In genomic region chr22:41367039-41367679, GRCh38 we compare ENCODE assay signal across 1 cellular context.
TF ChIP-seq lines count a peak whose summit lies in the region.

No MANE protein-coding gene starts in this region.

TF ChIP-seq in HepG2, 621 proteins besides CTCF, POLR2A, EP300 and RAD21 (continued from another document and continues in another):
- peak; percentile 28 for TF ChIP-seq ASH2L (IDR thresholded peaks at IDR 0.05; ENCODE audit: insufficient read length, low read depth, low read length)
- TF ChIP-seq ZNF280B (CRISPR knock-in tag; IDR thresholded peaks at IDR 0.05; ENCODE audit: borderline replicate concordance), result no peak
- TF ChIP-seq ATF1 (CRISPR knock-in tag; IDR thresholded peaks at IDR 0.05), result no peak
- TF ChIP-seq ZBTB3 (CRISPR knock-in tag; IDR thresholded peaks at IDR 0.05; ENCODE audit: borderline replicate concordance, low read depth), result no peak
- TF ChIP-seq ZNF674 (CRISPR knock-in tag; IDR thresholded peaks at IDR 0.05; ENCODE audit: low read depth), result no peak
- no peak for TF ChIP-seq BRCA1 (CRISPR knock-in tag; IDR thresholded peaks at IDR 0.05)
- no peak for TF ChIP-seq BCL3 (CRISPR knock-in tag; IDR thresholded peaks at IDR 0.05)
- 0 out of 2 replicates have a peak, but pooled peaks have one; percentile 71 for TF ChIP-seq RNF2 (conservative IDR thresholded peaks at IDR 0.05; ENCODE audit: low read depth)
- no peak for TF ChIP-seq TCF7 (IDR thresholded peaks at IDR 0.05; ENCODE audit: low read depth)
- no peak for TF ChIP-seq ATF5 (CRISPR knock-in tag; IDR thresholded peaks at IDR 0.05; ENCODE audit: low read depth)
- TF ChIP-seq TFAP4 (IDR thresholded peaks at IDR 0.05; ENCODE audit: borderline replicate concordance, low read depth), result peak; percentile 36; the same call in 1 of the 2 replicates
- peak; percentile 26; the same call in 1 of the 2 replicates for TF ChIP-seq ZNF512B (CRISPR knock-in tag; IDR thresholded peaks at IDR 0.05; ENCODE audit: borderline replicate concordance)
- no peak for TF ChIP-seq ZNF20 (CRISPR knock-in tag; IDR thresholded peaks at IDR 0.05)
- TF ChIP-seq RBM22 (optimal IDR thresholded peaks at IDR 0.05; ENCODE audit: low read length), result no peak
- TF ChIP-seq MZF1 (CRISPR knock-in tag; IDR thresholded peaks at IDR 0.05; ENCODE audit: borderline replicate concordance), result no peak
- TF ChIP-seq ZNF644 (CRISPR knock-in tag; IDR thresholded peaks at IDR 0.05; ENCODE audit: low read depth), result no peak
- TF ChIP-seq ADNP (CRISPR knock-in tag; IDR thresholded peaks at IDR 0.05), result no peak
- peak; percentile 89 for TF ChIP-seq MYC (CRISPR knock-in tag; IDR thresholded peaks at IDR 0.05; ENCODE audit: borderline replicate concordance)
- no peak for TF ChIP-seq HOXA9 (CRISPR knock-in tag; IDR thresholded peaks at IDR 0.05; ENCODE audit: borderline replicate concordance)
- TF ChIP-seq FOXC1 (CRISPR knock-in tag; IDR thresholded peaks at IDR 0.05; ENCODE audit: borderline replicate concordance), result no peak; the same call in 1 of the 2 replicates
- TF ChIP-seq MTF1 (CRISPR knock-in tag; IDR thresholded peaks at IDR 0.05), result no peak
- no peak for TF ChIP-seq SRSF1 (optimal IDR thresholded peaks at IDR 0.05; ENCODE audit: low read depth, low read length)
- TF ChIP-seq ZMYM4 (CRISPR knock-in tag; IDR thresholded peaks at IDR 0.05), result peak; percentile 47; the same call in 1 of the 2 replicates
- TF ChIP-seq ZZZ3 (CRISPR knock-in tag; IDR thresholded peaks at IDR 0.05; ENCODE audit: borderline replicate concordance), result no peak
- peak; percentile 40; the same call in 1 of the 2 replicates for TF ChIP-seq PAXIP1 (CRISPR knock-in tag; conservative IDR thresholded peaks at IDR 0.05)
- TF ChIP-seq AKNA (CRISPR knock-in tag; IDR thresholded peaks at IDR 0.05; ENCODE audit: borderline replicate concordance), result no peak
- TF ChIP-seq ZGPAT (CRISPR knock-in tag; IDR thresholded peaks at IDR 0.05), result peak; percentile 49; the same call in 1 of the 2 replicates
- TF ChIP-seq ZNF280D (CRISPR knock-in tag; IDR thresholded peaks at IDR 0.05), result peak; percentile 42; the same call in 1 of the 2 replicates
- TF ChIP-seq ATF3 (CRISPR knock-in tag; IDR thresholded peaks at IDR 0.05), result no peak
- TF ChIP-seq ZNF768 (CRISPR knock-in tag; IDR thresholded peaks at IDR 0.05), result peak; percentile 33; the same call in 1 of the 2 replicates
- peak; percentile 73 for TF ChIP-seq ZEB1 (IDR thresholded peaks at IDR 0.05; ENCODE audit: insufficient replicate concordance, low read depth)
- TF ChIP-seq ZNF746 (CRISPR knock-in tag; IDR thresholded peaks at IDR 0.05), result peak; percentile 79; the same call in 1 of the 2 replicates
- TF ChIP-seq ZNF331 (CRISPR knock-in tag; IDR thresholded peaks at IDR 0.05), result peak; percentile 49; the same call in 1 of the 2 replicates
